Comparison of ENCODE assay signal across 11 cellular contexts in genomic region chr20:31602430-31602778, GRCh38. TPM values are rescaled to one million over a fixed set of nuclear protein-coding genes. Genes with fewer than 3 reads are reported as not detected.
A peak's percentile ranks its signal among the peaks of the same experiment; 100 is the strongest.
DNase-seq lines count a peak whose midpoint lies in the region; ATAC-seq and TF ChIP-seq lines count a peak whose summit lies in the region.
"Had no signal": no experiment of that assay in that cellular context is flagged by ENCODE, and none has a peak within 500 bp of the region (broad histone marks: within the 10 kb centered on the region; RNA-seq: fewer than 3 reads in every experiment).

No MANE protein-coding gene starts in this region.

- H3K9ac ChIP-seq in mucosa of stomach (ENCODE audit: low read length) = peak overlapping the region; percentile 28

- no peaks in the 10 kb centered on the region for H3K27me3 ChIP-seq in A673 (replicated peaks; ENCODE audit: insufficient read depth, low read depth, low read length, poor library complexity)
- peaks cover 4% of the 10 kb centered on the region for H3K27me3 ChIP-seq in mucosa of stomach (ENCODE audit: control insufficient read depth, insufficient read depth, low read length)
- no peaks in the 10 kb centered on the region for H3K27me3 ChIP-seq in adrenal gland

- TF ChIP-seq POLR2A in adrenal gland (IDR thresholded peaks at IDR 0.05) = no peak

- H3K9me3 ChIP-seq in A673 (ENCODE audit: low read depth, low read length, poor library complexity, severe bottlenecking) = no peaks in the 10 kb centered on the region
- H3K9me3 ChIP-seq in HEK293 (ENCODE audit: control insufficient read depth, insufficient read depth, low read depth, low read length) = no peaks in the 10 kb centered on the region
- no peaks in the 10 kb centered on the region for H3K9me3 ChIP-seq in mucosa of stomach (ENCODE audit: control insufficient read depth, low read length)
- H3K9me3 ChIP-seq in adrenal gland (replicated peaks in 1 of 3) = no peaks in the 10 kb centered on the region

- DNase-seq in A673 (ENCODE audit: low spot score) = no peak
- no peak for DNase-seq in caudate nucleus (lab: John Stamatoyannopoulos, UW)
- DNase-seq in adrenal gland = no peak
- DNase-seq in activated naive CD4-positive, alpha-beta T cell (lab: John Stamatoyannopoulos, UW) = no peak

- CTCF ChIA-PET in A673 (lab: Charles Lee) = interaction anchor here (1.0 to 1.3 kb wide), 3 partner anchors 12 to 40 kb away, joined by 3 read pairs; no protein-coding TSS in a partner anchor
- CTCF ChIA-PET in HEK293 (lab: Yijun Ruan, JAX) = interaction anchor here (0.6 to 26.4 kb wide), 8 partner anchors 10 to 129 kb away, joined by 3 to 1204 read pairs (median 5); no protein-coding TSS in a partner anchor

- POLR2A ChIA-PET in A673 (lab: Charles Lee; ENCODE audit: low non-redundant PET) = no interaction called here
- POLR2A ChIA-PET in HEK293 (lab: Yijun Ruan, JAX) = interaction anchor here (0.5 to 8.7 kb wide), 2 partner anchors 14 to 32 kb away, joined by 4 to 255 read pairs; no protein-coding TSS in a partner anchor

- H3K4me1 ChIP-seq in A673 (ENCODE audit: insufficient read depth, low read length, poor library complexity, severe bottlenecking) (peaks cover 17% of the 10 kb centered on the region), HEK293 (ENCODE audit: control insufficient read depth, insufficient read depth, low read length) (peaks cover 5% of the 10 kb centered on the region; the same call in 1 of the 2 replicates), mucosa of stomach (ENCODE audit: control insufficient read depth, insufficient read depth, low read length) (peaks cover 41% of the 10 kb centered on the region), adrenal gland (replicated peaks in 1 of 2) (peaks cover 0 to 22% of the 10 kb centered on the region in 2 donors)

- BruUV-seq in A673 (replicated peaks; lab: Mats Ljungman, UMichigan) = no TSS peak

- H3K36me3 ChIP-seq in A673 (ENCODE audit: insufficient read depth, low read length, poor library complexity, severe bottlenecking) (no peaks in the 10 kb centered on the region), HEK293 (ENCODE audit: control insufficient read depth in 2 of 2, insufficient read depth in 1 of 2, low read length in 2 of 2) (peaks cover 0 to 17% of the 10 kb centered on the region in 2 experiments; a peak in 1 of 3 replicates), mucosa of stomach (ENCODE audit: control insufficient read depth, insufficient read depth, low read length) (peaks cover 14% of the 10 kb centered on the region), adrenal gland (replicated peaks in 1 of 2) (no peaks in the 10 kb centered on the region)

- TF ChIP-seq CTCF in A673 (conservative IDR thresholded peaks at IDR 0.05; ENCODE audit: low read depth, low read length) = no peak
- no peak for TF ChIP-seq CTCF in HEK293 (tag by site-specific recombination; IDR thresholded peaks at IDR 0.05)
- TF ChIP-seq CTCF in adrenal gland (IDR thresholded peaks at IDR 0.05) = no peak

- ATAC-seq in GM21576 (IDR thresholded peaks at IDR 0.05; ENCODE audit: unreplicated experiment) (no peak), HG02852 (IDR thresholded peaks at IDR 0.05; ENCODE audit: unreplicated experiment) (no peak)

- no peak overlapping the region for H3K4me3 ChIP-seq in A673 (ENCODE audit: low read depth, low read length, poor library complexity, severe bottlenecking)
- H3K4me3 ChIP-seq in HEK293 (ENCODE audit: low read depth, low read length) = no peak overlapping the region
- H3K4me3 ChIP-seq in mucosa of stomach (ENCODE audit: low read length) = no peak overlapping the region
- no peak overlapping the region for H3K4me3 ChIP-seq in adrenal gland

- intact Hi-C loops in A673 (cut with micrococcal nuclease; ENCODE audit: unreplicated experiment) (no loop called here), adrenal gland (cut with DNase I) (no loop called here)

- H3K27ac ChIP-seq in A673 (ENCODE audit: low read depth, low read length, poor library complexity, severe bottlenecking) (peak overlapping the region; percentile 96), HEK293 (ENCODE audit: extremely low read depth, low read depth, low read length) (no peak overlapping the region), caudate nucleus (ENCODE audit: low read depth, low read length) (peak overlapping the region; percentile 13), adrenal gland (peak overlapping the region in 2 of 5 donors; percentile 21 to 38)

- 79 to 90% (median 80%) methylated on average over 4 of the region's 4 CpGs for WGBS in adrenal gland, 4 donors

TF ChIP-seq in HEK293, 187 proteins besides CTCF, POLR2A, EP300 and RAD21:
- TF ChIP-seq ZNF423 (tag by site-specific recombination; IDR thresholded peaks at IDR 0.05) (no peak), ZNF121 (tag by site-specific recombination; IDR thresholded peaks at IDR 0.05) (0 out of 2 replicates have a peak, but pooled peaks have one; percentile 15), ZBTB17 (tag by site-specific recombination; IDR thresholded peaks at IDR 0.05) (peak; percentile 62; the same call in 1 of the 2 replicates)

RNA-seq across cellular contexts. Expression of gene ID1, which starts 2.7 kb away (rescaled TPM):
- 24.6 and 39.3 TPM in 2 replicates for total RNA-seq in A673 (2021)
- 100 to 1,000 TPM in 7 of 8 donors, 10 to 100 TPM in 1; 60.7 to 468 (median 113) TPM for total RNA-seq in adrenal gland
- 100 to 1,000 TPM in 2 of 3 donors, 10 to 100 TPM in 1; 19.8 to 357 (median 192) TPM for polyA plus RNA-seq in adrenal gland
- total RNA-seq: activated CD8-positive, alpha-beta memory T cell treated with anti-CD3 and anti-CD28 coated beads, Interleukin-2, amount 10 ng/mL, durations not matched to agents 7 days and 5 days had no signal

RNA-seq across cellular contexts. Expression of gene COX4I2, which starts 35.3 kb away (rescaled TPM):
- total RNA-seq in A673 (2021) = not detected in 2 replicates
- not detected for total RNA-seq in adrenal gland
- 10 to 100 TPM in 1 of 3 donors, 1 to 10 TPM in 1, under 1 TPM in 1; 0.26 to 12.9 (median 2.8) TPM for polyA plus RNA-seq in adrenal gland
- total RNA-seq: activated CD8-positive, alpha-beta memory T cell treated with anti-CD3 and anti-CD28 coated beads, Interleukin-2, amount 10 ng/mL, durations not matched to agents 7 days and 5 days; T-cell had no signal
- polyA plus RNA-seq: neural cell had no signal
